Comparison of ENCODE assay signal across 22 cellular contexts in the genomic region with DNA sequence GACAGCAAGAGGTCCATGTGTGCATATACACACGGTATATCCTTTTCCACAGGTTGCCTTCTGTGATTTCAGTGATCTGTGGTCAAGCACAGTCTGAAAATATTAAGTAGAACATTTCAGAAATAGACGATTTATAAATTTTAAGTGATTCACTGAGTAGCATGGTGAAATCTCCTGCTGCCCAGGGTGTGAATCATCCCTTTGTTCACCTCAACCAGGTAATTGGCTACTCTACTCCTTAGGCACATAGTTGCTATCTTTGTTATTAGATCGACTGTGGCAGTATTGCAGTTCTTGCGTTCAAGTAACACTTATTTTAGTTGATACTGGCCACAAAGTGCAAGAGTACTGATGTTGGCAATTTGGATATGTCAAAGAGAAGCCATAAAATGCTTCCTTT.
DNase-seq lines count a peak whose midpoint lies in the region; ATAC-seq, FAIRE-seq and TF ChIP-seq lines count a peak whose summit lies in the region.
"Had no signal": no experiment of that assay in that cellular context is flagged by ENCODE, and none has a peak within 500 bp of the region (broad histone marks: within the 10 kb centered on the region; RNA-seq: fewer than 3 reads in every experiment).

No MANE protein-coding gene starts in this region.

- no peak for TF ChIP-seq POLR2A in tibial nerve (IDR thresholded peaks at IDR 0.05)

- no peak overlapping the region for H3K18ac ChIP-seq in trophoblast cell (ENCODE audit: low read length)

- no peak overlapping the region for H3K4me2 ChIP-seq in trophoblast cell (ENCODE audit: low read length)
- H3K4me2 ChIP-seq: BLaER1 treated with 17β-estradiol and CSF1 and Interleukin-3, amounts not matched to agents 10 nM and 100 nM had no signal

- H3K27ac ChIP-seq in RWPE1 (no peak overlapping the region), trophoblast cell (ENCODE audit: low read depth, low read length) (no peak overlapping the region), colonic mucosa (no peak overlapping the region), tibial nerve (no peak overlapping the region)
- H3K27ac ChIP-seq: BLaER1 treated with 17β-estradiol and CSF1 and Interleukin-3, amounts not matched to agents 10 nM and 100 nM; C4-2B had no signal

- POLR2A ChIA-PET in RWPE1 (lab: Yijun Ruan, JAX; ENCODE audit: low non-redundant PET) = no interaction called here

- H3K23ac ChIP-seq in trophoblast cell (ENCODE audit: low read length) = no peak overlapping the region

- no peak overlapping the region for H2AFZ ChIP-seq in trophoblast cell (ENCODE audit: insufficient read depth, low read length, poor library complexity)

- H4K91ac ChIP-seq in trophoblast cell (ENCODE audit: low read depth, low read length) = no peak overlapping the region

- no peaks in the 10 kb centered on the region for H3K36me3 ChIP-seq in bronchial epithelial cell (ENCODE audit: control insufficient read depth, insufficient read depth, low read length)
- H3K36me3 ChIP-seq in trophoblast cell (ENCODE audit: control insufficient read depth in 1 of 2, insufficient read depth in 2 of 2, low read length in 2 of 2) = no peaks in the 10 kb centered on the region
- H3K36me3 ChIP-seq in colonic mucosa = no peaks in the 10 kb centered on the region
- H3K36me3 ChIP-seq in tibial nerve = no peaks in the 10 kb centered on the region
- H3K36me3 ChIP-seq: BLaER1 treated with 17β-estradiol and CSF1 and Interleukin-3, amounts not matched to agents 10 nM and 100 nM had no signal

- H3K4ac ChIP-seq in trophoblast cell (ENCODE audit: low read depth, low read length) = no peak overlapping the region

- no peak overlapping the region for H2BK5ac ChIP-seq in trophoblast cell (ENCODE audit: low read depth, low read length, poor library complexity)

- H3K27me3 ChIP-seq in bronchial epithelial cell (ENCODE audit: control insufficient read depth, insufficient read depth, low read length) (no peaks in the 10 kb centered on the region), trophoblast cell (ENCODE audit: insufficient read depth, low read length) (no peaks in the 10 kb centered on the region), colonic mucosa (no peaks in the 10 kb centered on the region), tibial nerve (no peaks in the 10 kb centered on the region)
- H3K27me3 ChIP-seq: BLaER1 treated with 17β-estradiol and CSF1 and Interleukin-3, amounts not matched to agents 10 nM and 100 nM had no signal

- no peak overlapping the region for H4K8ac ChIP-seq in trophoblast cell (ENCODE audit: low read depth, low read length)

- FAIRE-seq in bronchial epithelial cell (lab: Jason Lieb, UNC) = no peak
- FAIRE-seq: A204.1, D721Med, G401.6, GM12891, GM19239 had no signal

- TF ChIP-seq EP300 in tibial nerve (IDR thresholded peaks at IDR 0.05) = no peak

- no peak overlapping the region for H2AK5ac ChIP-seq in trophoblast cell (ENCODE audit: low read length)

- H3K4me1 ChIP-seq in trophoblast cell (ENCODE audit: control insufficient read depth in 1 of 2, insufficient read depth in 2 of 2, low read length in 2 of 2) (no peaks in the 10 kb centered on the region), colonic mucosa (no peaks in the 10 kb centered on the region), tibial nerve (no peaks in the 10 kb centered on the region)
- H3K4me1 ChIP-seq: BLaER1 treated with 17β-estradiol and CSF1 and Interleukin-3, amounts not matched to agents 10 nM and 100 nM had no signal

- H3K14ac ChIP-seq in trophoblast cell (ENCODE audit: low read length) = no peak overlapping the region

- WGBS in trophoblast cell (ENCODE audit: extremely low coverage, insufficient coverage, insufficient read length) = no CpG with 5 or more reads among the region's 4 CpGs
- WGBS in tibial nerve, 2 donors = 81 to 91% methylated on average over 4 of the region's 4 CpGs

- CTCF ChIA-PET in RWPE1 (lab: Yijun Ruan, JAX) = no interaction called here

- H2BK12ac ChIP-seq in trophoblast cell (ENCODE audit: low read length) = no peak overlapping the region

- H3K4me3 ChIP-seq in bronchial epithelial cell (ENCODE audit: low read depth, low read length) = no peak overlapping the region
- H3K4me3 ChIP-seq in trophoblast cell (ENCODE audit: low read depth, low read length) = no peak overlapping the region
- no peak overlapping the region for H3K4me3 ChIP-seq in colonic mucosa
- no peak overlapping the region for H3K4me3 ChIP-seq in tibial nerve
- H3K4me3 ChIP-seq: BLaER1 treated with 17β-estradiol and CSF1 and Interleukin-3, amounts not matched to agents 10 nM and 100 nM had no signal

- H3K9ac ChIP-seq in trophoblast cell (ENCODE audit: low read length) (no peak overlapping the region), colonic mucosa (ENCODE audit: low read depth in 2 of 2, low read length in 2 of 2) (no peak overlapping the region)
- H3K9ac ChIP-seq: BLaER1 treated with 17β-estradiol and CSF1 and Interleukin-3, amounts not matched to agents 10 nM and 100 nM had no signal

- peak; percentile 4 for DNase-seq in HPDE6-E6E7 (ENCODE audit: extremely low spot score)
- peak; percentile 5 for DNase-seq in RWPE1 (ENCODE audit: low spot score)
- DNase-seq in bronchial epithelial cell (ENCODE audit: low read depth) = peak; percentile 48
- DNase-seq in trophoblast cell = peak; percentile 32 to 62
- no peak for DNase-seq in colonic mucosa
- DNase-seq in tibial nerve (ENCODE audit: low spot score in 2 of 2) = no peak
- DNase-seq: 8988T; AML-193; Caco-2; Calu3; CD4-positive, alpha-beta T cell; CD8-positive, alpha-beta T cell; DMS79 treated with DMSO at 0.1 percent for 48 hours; GF-D8 had no signal

- no peaks in the 10 kb centered on the region for H3K79me1 ChIP-seq in trophoblast cell (ENCODE audit: low read length)

- H2BK120ac ChIP-seq in trophoblast cell (ENCODE audit: insufficient read depth, low read length, poor library complexity) = no peak overlapping the region

- no peak for TF ChIP-seq CTCF in RWPE1 (conservative IDR thresholded peaks at IDR 0.05; ENCODE audit: low read depth)
- no peak for TF ChIP-seq CTCF in bronchial epithelial cell (IDR thresholded peaks at IDR 0.05; ENCODE audit: insufficient read depth, low read length, severe bottlenecking)
- no peak for TF ChIP-seq CTCF in colonic mucosa (IDR thresholded peaks at IDR 0.05)
- TF ChIP-seq CTCF in tibial nerve (IDR thresholded peaks at IDR 0.05) = no peak

- no peak overlapping the region for H4K12ac ChIP-seq in trophoblast cell (ENCODE audit: low read depth, low read length)

- intact Hi-C loops in colonic mucosa (cut with DNase I) = no loop called here

- H3K9me3 ChIP-seq in trophoblast cell (ENCODE audit: insufficient read depth, low read depth, low read length) (no peaks in the 10 kb centered on the region), colonic mucosa (no peaks in the 10 kb centered on the region), tibial nerve (no peaks in the 10 kb centered on the region)
- H3K9me3 ChIP-seq: BLaER1 treated with 17β-estradiol and CSF1 and Interleukin-3, amounts not matched to agents 10 nM and 100 nM; Caco-2 had no signal

- no peak for ATAC-seq in GM21381 (IDR thresholded peaks at IDR 0.05; ENCODE audit: unreplicated experiment)
- ATAC-seq: CD8-positive, alpha-beta T cell had no signal

- H3K79me2 ChIP-seq in trophoblast cell (ENCODE audit: control insufficient read depth, insufficient read depth, low read length, poor library complexity) = no peaks in the 10 kb centered on the region

Comparison
In these comparisons a context has a peak if more than half of its experiments do, and no peak if none do; other contexts are left out.
1. DNase-seq: peak in HPDE6-E6E7 (single experiment), RWPE1 (single experiment), bronchial epithelial cell (single experiment) and trophoblast cell (2 of 2); none in colonic mucosa (single experiment) and tibial nerve (0 of 2).